11 cellular contexts compared by ENCODE assay signal in genomic region chr20:32966881-32967781, GRCh38. TPM values are rescaled to one million over a fixed set of nuclear protein-coding genes. Genes with fewer than 3 reads are reported as not detected.
DNase-seq lines count a peak whose midpoint lies in the region; ATAC-seq and TF ChIP-seq lines count a peak whose summit lies in the region.
"Had no signal": no experiment of that assay in that cellular context is flagged by ENCODE, and none has a peak within 500 bp of the region (broad histone marks: within the 10 kb centered on the region; RNA-seq: fewer than 3 reads in every experiment).

No MANE protein-coding gene starts in this region.

- CTCF ChIA-PET in activated CD4-positive, alpha-beta memory T cell treated with anti-CD3 and anti-CD28 coated beads, Interleukin-2, amount 10 ng/mL, durations not matched to agents 7 days and 5 days (lab: Charles Lee) = interaction anchor here (2.6 to 2.7 kb wide), 2 partner anchors 21 to 38 kb away, joined by 12 to 18 read pairs; partner anchors contain the start of gene SUN5

- no peak overlapping the region for H3K4me3 ChIP-seq in transverse colon
- H3K4me3 ChIP-seq: K562 had no signal

- no peak for TF ChIP-seq CTCF in transverse colon (IDR thresholded peaks at IDR 0.05)

- intact Hi-C loops in transverse colon (cut with DNase I; ENCODE audit: low total_unique reads) = no loop called here

- in situ Hi-C loops in transverse colon (cut with MboI; ENCODE audit: low pct_ligation_motif_present in 1 of 4, low pct_unique_long_range_greater_than_20kb in 1 of 4, low sequenced_read_pairs in 3 of 4) = no loop called here

- no peak for TF ChIP-seq EP300 in transverse colon (IDR thresholded peaks at IDR 0.05; ENCODE audit: low read depth)

- POLR2A ChIA-PET in activated CD4-positive, alpha-beta memory T cell treated with anti-CD3 and anti-CD28 coated beads, Interleukin-2, amount 10 ng/mL, durations not matched to agents 7 days and 5 days (lab: Charles Lee) = interaction anchor here (0.6 to 4.9 kb wide), 8 partner anchors 10 to 205 kb away, joined by 3 to 26 read pairs (median 4); partner anchors contain the start of gene DNMT3B

- no peak for TF ChIP-seq POLR2A in transverse colon (IDR thresholded peaks at IDR 0.05)

- H3K36me3 Mint-ChIP-seq in activated CD4-positive, alpha-beta memory T cell treated with anti-CD3 and anti-CD28 coated beads, Interleukin-2, amount 10 ng/mL, durations not matched to agents 7 days and 5 days (ENCODE audit: low read depth) = no peaks in the 10 kb centered on the region

- no peaks in the 10 kb centered on the region for H3K27me3 ChIP-seq in transverse colon

- WGBS in transverse colon (ENCODE audit: low coverage in 1 of 2), 2 donors = 64 to 67% methylated on average over 8 to 16 of the region's 16 CpGs

- H3K9me3 Mint-ChIP-seq in activated CD4-positive, alpha-beta memory T cell treated with anti-CD3 and anti-CD28 coated beads, Interleukin-2, amount 10 ng/mL, durations not matched to agents 7 days and 5 days = no peaks in the 10 kb centered on the region

- H3K9me3 ChIP-seq in transverse colon = no peaks in the 10 kb centered on the region

- H3K4me1 ChIP-seq in transverse colon = peaks cover 0 to 5% (median 0%) of the 10 kb centered on the region in 4 donors

- peak overlapping the region in 2 of 4 donors; percentile 28 to 37 for H3K27ac ChIP-seq in transverse colon

- H3K36me3 ChIP-seq in transverse colon = no peaks in the 10 kb centered on the region

- no peaks in the 10 kb centered on the region for H3K27me3 Mint-ChIP-seq in activated CD4-positive, alpha-beta memory T cell treated with anti-CD3 and anti-CD28 coated beads, Interleukin-2, amount 10 ng/mL, durations not matched to agents 7 days and 5 days

- no peak for ATAC-seq in HG02884 (IDR thresholded peaks at IDR 0.05; ENCODE audit: unreplicated experiment)
- ATAC-seq: K562, right cardiac atrium had no signal

- peaks cover 60% of the 10 kb centered on the region for H3K4me1 Mint-ChIP-seq in activated CD4-positive, alpha-beta memory T cell treated with anti-CD3 and anti-CD28 coated beads, Interleukin-2, amount 10 ng/mL, durations not matched to agents 7 days and 5 days

- H3K4me3 Mint-ChIP-seq in activated CD4-positive, alpha-beta memory T cell treated with anti-CD3 and anti-CD28 coated beads, Interleukin-2, amount 10 ng/mL, durations not matched to agents 7 days and 5 days = peak overlapping the region; percentile 27

- H3K27ac Mint-ChIP-seq in activated CD4-positive, alpha-beta memory T cell treated with anti-CD3 and anti-CD28 coated beads, Interleukin-2, amount 10 ng/mL, durations not matched to agents 7 days and 5 days = no peak overlapping the region

- peak; percentile 32 for DNase-seq in activated T-cell treated with anti-CD3 and anti-CD28 coated beads for 1 hour (ENCODE audit: low read depth)
- no peak for DNase-seq in activated T-cell treated with anti-CD3 and anti-CD28 coated beads for 4 hours
- peak; percentile 80 for DNase-seq in activated CD4-positive, alpha-beta memory T cell treated with anti-CD3 and anti-CD28 coated beads, Interleukin-2, amount 10 ng/mL, durations not matched to agents 7 days and 5 days
- DNase-seq in hepatic stellate cell (ENCODE audit: low spot score) = peak; percentile 3
- peak; percentile 27 for DNase-seq in transverse colon
- no peak for DNase-seq in COLO829 (ENCODE audit: low spot score)
- DNase-seq in Kasumi-1 (lab: John Stamatoyannopoulos, UW) = no peak
- DNase-seq: right cardiac atrium had no signal

RNA-seq across cellular contexts. Expression of gene SUN5, which starts 37.1 kb away (rescaled TPM):
- total RNA-seq in activated CD4-positive, alpha-beta memory T cell treated with anti-CD3 and anti-CD28 coated beads, Interleukin-2, amount 10 ng/mL, durations not matched to agents 7 days and 5 days = not detected
- not detected for total RNA-seq in transverse colon
- total RNA-seq: K562, right cardiac atrium, subcutaneous adipose tissue had no signal

RNA-seq across cellular contexts. Expression of gene BPIFB2, which starts 40.4 kb away (rescaled TPM):
- total RNA-seq in activated CD4-positive, alpha-beta memory T cell treated with anti-CD3 and anti-CD28 coated beads, Interleukin-2, amount 10 ng/mL, durations not matched to agents 7 days and 5 days = not detected
- total RNA-seq in transverse colon = not detected
- total RNA-seq: K562, right cardiac atrium, subcutaneous adipose tissue had no signal

Comparison
In these comparisons a context has a peak if more than half of its experiments do, and no peak if none do; other contexts are left out.
1. DNase-seq: peak in activated T-cell treated with anti-CD3 and anti-CD28 coated beads for 1 hour (single experiment), activated CD4-positive, alpha-beta memory T cell treated with anti-CD3 and anti-CD28 coated beads, Interleukin-2, amount 10 ng/mL, durations not matched to agents 7 days and 5 days (single experiment), hepatic stellate cell (single experiment) and transverse colon (single experiment); none in activated T-cell treated with anti-CD3 and anti-CD28 coated beads for 4 hours (single experiment), COLO829 (single experiment) and Kasumi-1 (0 of 2).